Comparison of ENCODE assay signal across 11 cellular contexts in genomic region chr2:101803945-101804696, GRCh38.
A peak's percentile ranks its signal among the peaks of the same experiment; 100 is the strongest.
DNase-seq lines count a peak whose midpoint lies in the region; ATAC-seq and TF ChIP-seq lines count a peak whose summit lies in the region.
"Had no signal": no experiment of that assay in that cellular context is flagged by ENCODE, and none has a peak within 500 bp of the region (broad histone marks: within the 10 kb centered on the region; RNA-seq: fewer than 3 reads in every experiment).

No MANE protein-coding gene starts in this region.

- TF ChIP-seq POLR2A in right lobe of liver (IDR thresholded peaks at IDR 0.05): no peak

- no peaks in the 10 kb centered on the region for H3K9me3 ChIP-seq in right lobe of liver
- H3K9me3 ChIP-seq: body of pancreas had no signal

- H3K27me3 ChIP-seq in right lobe of liver: no peaks in the 10 kb centered on the region
- H3K27me3 ChIP-seq: body of pancreas, foreskin keratinocyte had no signal

- intact Hi-C loops in left ventricle myocardium superior (cut with micrococcal nuclease) (no loop called here), Right ventricle myocardium superior (cut with DNase I) (no loop called here), right lobe of liver (cut with DNase I) (no loop called here)

- no peak overlapping the region for H3K4me3 ChIP-seq in right lobe of liver
- H3K4me3 ChIP-seq: body of pancreas had no signal

- H3K36me3 ChIP-seq in right lobe of liver: no peaks in the 10 kb centered on the region

- peak overlapping the region; percentile 49 for H3K27ac ChIP-seq in angular gyrus (ENCODE audit: low read depth, low read length)
- peak overlapping the region; percentile 29 to 74 (median 62) for H3K27ac ChIP-seq in right lobe of liver
- H3K27ac ChIP-seq: body of pancreas had no signal

- TF ChIP-seq CTCF in right lobe of liver (IDR thresholded peaks at IDR 0.05): no peak

- peaks cover 0 to 49% (median 18%) of the 10 kb centered on the region in 4 donors for H3K4me1 ChIP-seq in right lobe of liver

- 26% methylated on average over 8 of the region's 8 CpGs for WGBS in right lobe of liver (ENCODE audit: insufficient coverage, low coverage, low lambda C conversion rate, missing lambda C conversion rate)

- DNase-seq in left ventricle myocardium superior (no peak), Right ventricle myocardium superior (no peak), right lobe of liver (peak in 1 of 3 donors; percentile 73), NCI-H526 treated with DMSO at 0.1 percent for 48 hours (lab: John Stamatoyannopoulos, UW) (no peak), NCI-H748 (lab: John Stamatoyannopoulos, UW; ENCODE audit: unreplicated experiment) (no peak)
- no peak for DNase-seq in activated effector memory CD4-positive, alpha-beta T cell treated with Interleukin-2 at 50 U/mL for 16 hours
- DNase-seq: body of pancreas, mesendoderm had no signal

- ATAC-seq in left ventricle myocardium superior (peak; percentile 11), Right ventricle myocardium superior (ENCODE audit: poor library complexity) (no peak), right lobe of liver (peak; percentile 80 to 91 (median 88)), GM21737 (IDR thresholded peaks at IDR 0.05; ENCODE audit: unreplicated experiment) (no peak)
- ATAC-seq: body of pancreas had no signal

Comparison
In these comparisons a context has a peak if more than half of its experiments do, and no peak if none do; other contexts are left out.
1. ATAC-seq: peak in left ventricle myocardium superior (single experiment) and right lobe of liver (4 of 4); none in Right ventricle myocardium superior (single experiment) and GM21737 (single experiment).